Comparison of ENCODE assay signal across 9 cellular contexts in genomic region chr18:47254341-47254939, GRCh38. TPM values are rescaled to one million over a fixed set of nuclear protein-coding genes. Genes with fewer than 3 reads are reported as not detected.
DNase-seq lines count a peak whose midpoint lies in the region; ATAC-seq and TF ChIP-seq lines count a peak whose summit lies in the region.
"Had no signal": no experiment of that assay in that cellular context is flagged by ENCODE, and none has a peak within 500 bp of the region (broad histone marks: within the 10 kb centered on the region; RNA-seq: fewer than 3 reads in every experiment).

No MANE protein-coding gene starts in this region.

- H3K9me3 ChIP-seq in neuronal stem cell (replicated peaks in 1 of 2; ENCODE audit: control insufficient read depth in 2 of 2, insufficient read depth in 1 of 2, low read depth in 1 of 2, low read length in 2 of 2) = peaks cover 0 to 2% of the 10 kb centered on the region in 2 donors

- peaks cover 16% of the 10 kb centered on the region; the same call in 1 of the 2 replicates for H4K20me1 ChIP-seq in GM23338 (replicated peaks; ENCODE audit: insufficient read depth)

- DNase-seq in GM23338 (ENCODE audit: low spot score) (peak; percentile 94), OCI-M1 (lab: John Stamatoyannopoulos, UW) (peak; percentile 27), epithelial cell of esophagus (ENCODE audit: low read depth) (peak; percentile 60), neuronal stem cell (ENCODE audit: low spot score) (peak; percentile 89), lower leg skin (ENCODE audit: low spot score in 2 of 2) (no peak)
- DNase-seq in NK-92 treated with Interleukin-12 subunit alpha and Interleukin-12 subunit beta, amount 100 ng/mL, for 24 hours (lab: John Stamatoyannopoulos, UW) = no peak
- DNase-seq: effector memory CD4-positive, alpha-beta T cell had no signal

- H3K9me2 ChIP-seq in GM23338 (ENCODE audit: insufficient read depth) = no peaks in the 10 kb centered on the region

- H4K91ac ChIP-seq in neuronal stem cell (ENCODE audit: low read depth, low read length, poor library complexity) = no peak overlapping the region

- H3K4me1 Mint-ChIP-seq in GM23338 = peaks cover 50% of the 10 kb centered on the region

- H3K36me3 Mint-ChIP-seq in GM23338 (ENCODE audit: low read depth) = no peaks in the 10 kb centered on the region; the same call in 2 of the 3 replicates

- H3K4me3 ChIP-seq in GM23338 (peak overlapping the region; percentile 35), epithelial cell of esophagus (ENCODE audit: low read length) (no peak overlapping the region), neuronal stem cell (ENCODE audit: low read length in 2 of 2) (no peak overlapping the region), lower leg skin (ENCODE audit: low read depth, poor library complexity, severe bottlenecking) (no peak overlapping the region)

- no CpG with 5 or more reads among the region's 31 CpGs for WGBS in neuronal stem cell (ENCODE audit: extremely low coverage in 2 of 2, insufficient read length in 2 of 2, insufficient replicate concordance in 1 of 2), 2 donors
- WGBS in lower leg skin, 2 donors = 5 to 6% methylated on average over 26 to 30 of the region's 31 CpGs

- intact Hi-C loops in lower leg skin (cut with DNase I; ENCODE audit: low total_unique reads) = no loop called here

- no peak overlapping the region for H2AK5ac ChIP-seq in neuronal stem cell (ENCODE audit: low read depth, low read length)

- no peak overlapping the region for H2BK15ac ChIP-seq in neuronal stem cell (ENCODE audit: low read length)

- H3K36me3 ChIP-seq in GM23338 (ENCODE audit: insufficient read depth) (no peaks in the 10 kb centered on the region), neuronal stem cell (replicated peaks in 1 of 2; ENCODE audit: control insufficient read depth in 2 of 2, insufficient read depth in 2 of 2, low read length in 2 of 2) (no peaks in the 10 kb centered on the region)

- no peak for TF ChIP-seq POLR2A in lower leg skin (IDR thresholded peaks at IDR 0.05)

- no peaks in the 10 kb centered on the region for H3K79me2 ChIP-seq in GM23338 (replicated peaks; ENCODE audit: insufficient read depth)

- H3F3A ChIP-seq in GM23338 (replicated peaks; ENCODE audit: low read depth) = peaks cover 34% of the 10 kb centered on the region

- peak overlapping the region; percentile 83 for H3K4me2 ChIP-seq in GM23338
- H3K4me2 ChIP-seq in neuronal stem cell (ENCODE audit: insufficient read depth, low read length, poor library complexity, severe bottlenecking) = no peak overlapping the region

- H2AFZ ChIP-seq in GM23338 (no peak overlapping the region), neuronal stem cell (ENCODE audit: low read length) (no peak overlapping the region)

- no peak overlapping the region for H4K8ac ChIP-seq in neuronal stem cell (ENCODE audit: low read depth, low read length)

- no peak overlapping the region for H2BK120ac ChIP-seq in neuronal stem cell (ENCODE audit: low read depth, low read length)

- H2BK12ac ChIP-seq in neuronal stem cell (ENCODE audit: low read length) = no peak overlapping the region

- H3K14ac ChIP-seq in neuronal stem cell (ENCODE audit: low read length) = no peak overlapping the region

- no peak overlapping the region for H3K27ac Mint-ChIP-seq in GM23338
- H3K27ac Mint-ChIP-seq: stimulated activated naive CD8-positive, alpha-beta T cell treated with anti-CD3 and anti-CD28 coated beads, Interleukin-15, amount 100 ng/mL, for 72 hours had no signal

- H3K27ac ChIP-seq in GM23338 (ENCODE audit: low read depth) (no peak overlapping the region), neuronal stem cell (replicated peaks; ENCODE audit: low read length) (no peak overlapping the region)

- H3K9ac ChIP-seq in neuronal stem cell (ENCODE audit: low read depth, low read length, poor library complexity) = no peak overlapping the region

- H3K23ac ChIP-seq in neuronal stem cell (ENCODE audit: low read depth, low read length, poor library complexity) = no peak overlapping the region

- peak overlapping the region; percentile 28; the same call in 2 of the 3 replicates for H3K4me3 Mint-ChIP-seq in GM23338
- H3K4me3 Mint-ChIP-seq: stimulated activated naive CD8-positive, alpha-beta T cell treated with anti-CD3 and anti-CD28 coated beads, Interleukin-15, amount 100 ng/mL, for 72 hours had no signal

- peaks cover 98% of the 10 kb centered on the region for H3K27me3 Mint-ChIP-seq in GM23338 (ENCODE audit: insufficient read depth, low read depth, poor library complexity)

- H3K9me3 Mint-ChIP-seq in GM23338 = no peaks in the 10 kb centered on the region

- ATAC-seq in GM23338 = peak; percentile 67
- no peak for ATAC-seq in GM19455 (IDR thresholded peaks at IDR 0.05; ENCODE audit: unreplicated experiment)
- ATAC-seq: stimulated activated naive CD8-positive, alpha-beta T cell treated with anti-CD3 and anti-CD28 coated beads, Interleukin-15, amount 100 ng/mL, for 72 hours had no signal

- no peak for TF ChIP-seq CTCF in GM23338 (conservative IDR thresholded peaks at IDR 0.05; ENCODE audit: low read depth in 2 of 2)
- no peak for TF ChIP-seq CTCF in epithelial cell of esophagus (IDR thresholded peaks at IDR 0.05; ENCODE audit: insufficient read depth, low read depth, low read length, missing control alignments)
- TF ChIP-seq CTCF in lower leg skin (IDR thresholded peaks at IDR 0.05) = no peak

- H3K4me1 ChIP-seq in GM23338 (ENCODE audit: insufficient read depth) (peaks cover 96% of the 10 kb centered on the region), neuronal stem cell (ENCODE audit: control insufficient read depth in 2 of 2, insufficient read depth in 1 of 2, low read depth in 1 of 2, low read length in 2 of 2) (peaks cover 0 to 2% of the 10 kb centered on the region in 2 donors)

- H3K4ac ChIP-seq in neuronal stem cell (ENCODE audit: low read length) = no peak overlapping the region

- H3K18ac ChIP-seq in neuronal stem cell (ENCODE audit: low read length) = no peak overlapping the region

- H3K79me1 ChIP-seq in neuronal stem cell (ENCODE audit: low read depth, low read length) = no peaks in the 10 kb centered on the region

- no peak overlapping the region for H2BK5ac ChIP-seq in neuronal stem cell (ENCODE audit: low read length)

- peaks cover 100% of the 10 kb centered on the region for H3K27me3 ChIP-seq in GM23338 (ENCODE audit: insufficient read depth)
- peaks cover 32 to 87% (median 85%) of the 10 kb centered on the region in 3 experiments for H3K27me3 ChIP-seq in neuronal stem cell (ENCODE audit: control insufficient read depth in 3 of 3, insufficient read depth in 3 of 3, low read depth in 1 of 3, low read length in 3 of 3)

TF ChIP-seq in GM23338, 12 proteins besides CTCF, POLR2A, EP300 and RAD21:
- no peak for TF ChIP-seq POLR2AphosphoS5 (IDR thresholded peaks at IDR 0.05; ENCODE audit: low read depth)
- no peak for TF ChIP-seq ETS1 (IDR thresholded peaks at IDR 0.05)
- no peak for TF ChIP-seq NANOG (IDR thresholded peaks at IDR 0.05; ENCODE audit: borderline replicate concordance)
- TF ChIP-seq EZH2phosphoT487 (IDR thresholded peaks at IDR 0.05; ENCODE audit: unreplicated experiment) = no peak
- TF ChIP-seq REST (IDR thresholded peaks at IDR 0.05; ENCODE audit: unreplicated experiment) = peak; percentile 91
- TF ChIP-seq CREB1 (CRISPR knock-in tag; IDR thresholded peaks at IDR 0.05; ENCODE audit: low read depth) = no peak

RNA-seq across cellular contexts. Expression of gene SKOR2, which starts 3.0 kb away (rescaled TPM):
- 0.42 TPM in 1 of 2 replicates, not detected in the other for total RNA-seq in GM23338 (2014; rRNA removed; shearing (Covaris generic))
- polyA plus RNA-seq in GM23338 (2016; fragmentation: Nextera tagmentation; extraction: Ambion mirVana) = 0.10 TPM in 1 of 2 replicates, not detected in the other
- 0.01 TPM for polyA plus RNA-seq in neuronal stem cell (2013, experiment 1 of 2)
- 0.06 TPM for polyA plus RNA-seq in neuronal stem cell (2013, experiment 2 of 2)
- not detected for total RNA-seq in lower leg skin

Comparison
In these comparisons a context has a peak if more than half of its experiments do, and no peak if none do; other contexts are left out.
1. DNase-seq: peak in GM23338 (single experiment), OCI-M1 (single experiment), epithelial cell of esophagus (single experiment) and neuronal stem cell (single experiment); none in NK-92 treated with Interleukin-12 subunit alpha and Interleukin-12 subunit beta, amount 100 ng/mL, for 24 hours (single experiment) and lower leg skin (0 of 2).